In the genomic region with DNA sequence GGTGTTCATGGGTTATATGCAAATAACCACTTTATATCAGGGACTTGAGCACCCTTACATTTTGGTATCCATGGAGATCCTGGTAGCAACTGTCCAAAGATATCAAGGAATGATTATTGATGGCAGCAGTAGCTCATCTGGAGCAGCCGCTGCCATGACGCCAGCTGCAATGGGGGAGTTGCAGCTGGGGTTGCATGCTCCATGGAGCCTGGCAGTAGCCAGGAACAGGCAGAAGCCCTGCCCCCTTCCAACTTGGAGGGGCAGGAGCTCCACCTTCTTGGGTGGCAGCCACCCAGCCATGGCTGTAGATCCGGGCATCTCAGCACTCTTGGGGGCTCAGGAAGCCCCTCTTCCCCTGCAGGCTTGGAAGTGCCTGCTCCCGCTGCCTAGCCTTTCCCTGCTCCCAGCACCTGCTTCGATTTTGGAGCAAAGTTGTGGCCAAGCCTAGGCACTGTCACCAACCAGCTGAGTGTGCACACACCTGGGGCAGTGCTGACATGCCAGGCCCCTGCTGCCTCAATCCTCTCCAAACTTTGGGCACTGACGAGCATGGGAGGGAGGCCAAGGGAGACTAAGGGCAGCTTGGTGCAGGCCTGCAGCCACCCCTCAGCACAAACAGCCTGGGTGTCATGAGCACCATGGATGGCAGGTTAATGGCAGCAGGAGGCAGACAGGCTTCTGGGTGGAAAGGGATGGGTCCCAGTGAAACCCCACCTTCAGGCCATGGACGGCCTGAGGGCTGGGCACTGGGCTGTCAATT, we compare ENCODE assay signal across 28 cellular contexts.
"Had no signal": no experiment of that assay in that cellular context is flagged by ENCODE, and none has a peak within 500 bp of the region (broad histone marks: within the 10 kb centered on the region; RNA-seq: fewer than 3 reads in every experiment).

No MANE protein-coding gene starts in this region.

- H3K27ac Mint-ChIP-seq: activated CD8-positive, alpha-beta T cell treated with anti-CD3 and anti-CD28 coated beads for 36 hours; activated naive CD4-positive, alpha-beta T cell treated with anti-CD3 and anti-CD28 coated beads for 36 hours; activated naive CD8-positive, alpha-beta T cell; activated T-cell treated with anti-CD3 and anti-CD28 coated beads, Interleukin-2, amount 50 U/mL, for 72 hours; activated T-helper 2 cell treated with anti-CD3 and anti-CD28 coated beads, Interferon-gamma antibody, Interleukin-2, Interleukin-4, amounts not matched to agents 10 μg/mL and 5 μg/mL and 100 μg/mL, durations not matched to agents 14 hours and 24 hours and 36 hours; brain; T-helper 1 cell treated with Interleukin-12 subunit alpha and Interleukin-12 subunit beta and Interleukin-4 antibody, amounts not matched to agents 30 μg/mL and 1 μg/mL, for 36 hours had no signal

- H3K9me3 ChIP-seq: Peyer's patch, SJSA1 had no signal

- H3K4me1 Mint-ChIP-seq: central memory CD8-positive, alpha-beta T cell had no signal

- H3K27me3 Mint-ChIP-seq: activated CD8-positive, alpha-beta T cell treated with anti-CD3 and anti-CD28 coated beads for 36 hours; activated naive CD8-positive, alpha-beta T cell; brain; central memory CD8-positive, alpha-beta T cell had no signal

- ATAC-seq: activated CD4-positive, CD25-positive, alpha-beta regulatory T cell treated with anti-CD3 and anti-CD28 coated beads, Interleukin-2, amount 50 U/mL, for 24 hours; activated CD8-positive, alpha-beta T cell treated with anti-CD3 and anti-CD28 coated beads for 36 hours; activated T-cell treated with anti-CD3 and anti-CD28 coated beads, Interleukin-2, amount 50 U/mL, for 72 hours; K562 had no signal

- H3K9me3 Mint-ChIP-seq: activated CD8-positive, alpha-beta T cell treated with anti-CD3 and anti-CD28 coated beads for 36 hours; activated naive CD4-positive, alpha-beta T cell treated with anti-CD3 and anti-CD28 coated beads for 36 hours; activated T-helper 2 cell treated with anti-CD3 and anti-CD28 coated beads, Interferon-gamma antibody, Interleukin-2, Interleukin-4, amounts not matched to agents 10 μg/mL and 5 μg/mL and 100 μg/mL, durations not matched to agents 14 hours and 24 hours and 36 hours; brain; central memory CD8-positive, alpha-beta T cell; T-helper 1 cell treated with Interleukin-12 subunit alpha and Interleukin-12 subunit beta and Interleukin-4 antibody, amounts not matched to agents 30 μg/mL and 1 μg/mL, for 36 hours had no signal

- H3K4me3 Mint-ChIP-seq: activated CD8-positive, alpha-beta T cell treated with anti-CD3 and anti-CD28 coated beads for 36 hours; activated naive CD4-positive, alpha-beta T cell treated with anti-CD3 and anti-CD28 coated beads for 36 hours; activated naive CD8-positive, alpha-beta T cell; activated T-cell treated with anti-CD3 and anti-CD28 coated beads, Interleukin-2, amount 50 U/mL, for 72 hours; brain; central memory CD8-positive, alpha-beta T cell; T-helper 1 cell treated with Interleukin-12 subunit alpha and Interleukin-12 subunit beta and Interleukin-4 antibody, amounts not matched to agents 30 μg/mL and 1 μg/mL, for 36 hours had no signal

- H3K36me3 Mint-ChIP-seq: activated naive CD8-positive, alpha-beta T cell; brain had no signal

- H3K4me3 ChIP-seq: K562, Peyer's patch, SJSA1 had no signal

- H3K36me3 ChIP-seq: Peyer's patch, SJSA1 had no signal

- DNase-seq: activated CD4-positive, alpha-beta T cell treated with anti-CD3 and anti-CD28 coated beads for 4 hours; activated CD8-positive, alpha-beta memory T cell treated with anti-CD3 and anti-CD28 coated beads, Interleukin-2, amount 50 U/mL, for 4 hours; activated CD8-positive, alpha-beta T cell treated with anti-CD3 and anti-CD28 coated beads for 36 hours; activated naive CD4-positive, alpha-beta T cell treated with anti-CD3 and anti-CD28 coated beads for 36 hours; activated T-cell treated with anti-CD3 and anti-CD28 coated beads, Interleukin-2, amount 50 U/mL, for 72 hours; amygdala; Karpas-422; MM.1S; NCI-H1105; NCI-H1436; NCI-H1694 treated with DMSO at 0.1 percent for 48 hours; NCI-H2029 treated with DMSO at 0.1 percent for 48 hours; NCI-H2171; NCI-H2227 treated with DMSO at 0.1 percent for 48 hours; NCI-H446 treated with DMSO at 0.1 percent for 48 hours; NCI-H524 treated with DMSO at 0.1 percent for 48 hours; NK-92 treated with Interleukin-12 subunit alpha and Interleukin-12 subunit beta, amount 100 ng/mL, for 24 hours; Peyer's patch; Right ventricle myocardium superior had no signal

- H3K27me3 ChIP-seq: Peyer's patch, SJSA1 had no signal

- H3K4me1 ChIP-seq: Peyer's patch, SJSA1 had no signal

- H3K27ac ChIP-seq: Peyer's patch, RWPE1, SJSA1 had no signal
